ENCODE assay signal across 8 cellular contexts in genomic region chr20:41339957-41340326, GRCh38. TPM values are rescaled to one million over a fixed set of nuclear protein-coding genes. Genes with fewer than 3 reads are reported as not detected.
DNase-seq lines count a peak whose midpoint lies in the region; ATAC-seq, FAIRE-seq and TF ChIP-seq lines count a peak whose summit lies in the region.

No MANE protein-coding gene starts in this region.

- no peak for FAIRE-seq in pancreas (lab: Jason Lieb, UNC)

- H3K4me2 ChIP-seq in SU-DHL-6 (ENCODE audit: low read depth, low read length, poor library complexity, severe bottlenecking): peak overlapping the region; percentile 32

- intact Hi-C loops in cardiac septum (cut with DNase I) (loop anchor here (1.0 to 10.0 kb wide), 6 partner anchors 71 to 355 kb away; no protein-coding TSS in a partner anchor), pancreas (cut with DNase I) (loop anchor here in 2 of 3 donors (5.0 to 10.0 kb wide), 3 partner anchors 105 to 365 kb away; no protein-coding TSS in a partner anchor), thyroid gland (cut with DNase I) (loop anchor here (2.0 to 10.0 kb wide), 2 partner anchors 167 to 195 kb away; no protein-coding TSS in a partner anchor)

- H3K27ac ChIP-seq in SU-DHL-6 (ENCODE audit: low read depth, low read length): no peak overlapping the region
- peak overlapping the region; percentile 30 to 84 (median 68) for H3K27ac ChIP-seq in pancreas
- peak overlapping the region; percentile 21 to 84 (median 81) for H3K27ac ChIP-seq in thyroid gland

- H3K36me3 ChIP-seq in SU-DHL-6 (ENCODE audit: low read length) (no peaks in the 10 kb centered on the region), pancreas (no peaks in the 10 kb centered on the region), thyroid gland (no peaks in the 10 kb centered on the region)

- H3K9me3 Mint-ChIP-seq in activated naive CD8-positive, alpha-beta T cell treated with anti-CD3 and anti-CD28 coated beads, Interleukin-2, amount 10 ng/mL, durations not matched to agents 7 days and 5 days: no peaks in the 10 kb centered on the region

- H3K4me1 ChIP-seq in pancreas: peaks cover 0 to 8% (median 0%) of the 10 kb centered on the region in 3 donors
- peaks cover 28 to 49% of the 10 kb centered on the region in 2 donors for H3K4me1 ChIP-seq in thyroid gland

- H3K36me3 Mint-ChIP-seq in activated naive CD8-positive, alpha-beta T cell treated with anti-CD3 and anti-CD28 coated beads, Interleukin-2, amount 10 ng/mL, durations not matched to agents 7 days and 5 days: no peaks in the 10 kb centered on the region

- H3F3A ChIP-seq in SU-DHL-6 (ENCODE audit: insufficient read depth): no peaks in the 10 kb centered on the region

- peaks cover 5% of the 10 kb centered on the region for H3K27me3 Mint-ChIP-seq in activated naive CD8-positive, alpha-beta T cell treated with anti-CD3 and anti-CD28 coated beads, Interleukin-2, amount 10 ng/mL, durations not matched to agents 7 days and 5 days

- DNase-seq in COLO829 (ENCODE audit: low spot score) (peak; percentile 73), NCI-H1092 (lab: John Stamatoyannopoulos, UW) (peak; percentile 20), cardiac septum (ENCODE audit: low spot score) (peak; percentile 89), pancreas (peak; percentile 90 to 98 (median 95)), thyroid gland (peak; percentile 90 to 93)
- DNase-seq in activated naive CD8-positive, alpha-beta T cell treated with anti-CD3 and anti-CD28 coated beads, Interleukin-2, amount 10 ng/mL, durations not matched to agents 7 days and 5 days: peak; percentile 91

- no peaks in the 10 kb centered on the region for H3K79me2 ChIP-seq in SU-DHL-6 (ENCODE audit: insufficient read depth, low read length)

- no peaks in the 10 kb centered on the region for H4K20me1 ChIP-seq in SU-DHL-6 (ENCODE audit: low read depth, low read length)

- peak overlapping the region; percentile 29 for H2AFZ ChIP-seq in SU-DHL-6 (ENCODE audit: low read depth, low read length, severe bottlenecking)

- H3K4me1 Mint-ChIP-seq in activated naive CD8-positive, alpha-beta T cell treated with anti-CD3 and anti-CD28 coated beads, Interleukin-2, amount 10 ng/mL, durations not matched to agents 7 days and 5 days: peaks cover 9% of the 10 kb centered on the region

- H3K9me2 ChIP-seq in SU-DHL-6 (replicated peaks; ENCODE audit: insufficient read depth, low read length): no peaks in the 10 kb centered on the region

- ATAC-seq in GM21786 (IDR thresholded peaks at IDR 0.05; ENCODE audit: unreplicated experiment) (peak; percentile 64), pancreas (peak; percentile 86 to 95 (median 90))
- peak; percentile 81 for ATAC-seq in activated naive CD8-positive, alpha-beta T cell treated with anti-CD3 and anti-CD28 coated beads, Interleukin-2, amount 10 ng/mL, durations not matched to agents 7 days and 5 days (ENCODE audit: low read depth)

- H3K4me3 ChIP-seq in SU-DHL-6 (ENCODE audit: insufficient read depth, low read length, poor library complexity, severe bottlenecking) (no peak overlapping the region), pancreas (peak overlapping the region in 3 of 4 donors; percentile 13 to 57 (median 43)), thyroid gland (replicated peaks in 1 of 3) (peak overlapping the region in 1 of 3 donors; percentile 22)

- H3K27me3 ChIP-seq in SU-DHL-6 (ENCODE audit: low read length) (no peaks in the 10 kb centered on the region), pancreas (no peaks in the 10 kb centered on the region), thyroid gland (no peaks in the 10 kb centered on the region)

- peak overlapping the region; percentile 89 for H3K4me3 Mint-ChIP-seq in activated naive CD8-positive, alpha-beta T cell treated with anti-CD3 and anti-CD28 coated beads, Interleukin-2, amount 10 ng/mL, durations not matched to agents 7 days and 5 days

- 1 to 2% methylated on average over 25 of the region's 25 CpGs for WGBS in pancreas, 2 donors
- WGBS in thyroid gland, 2 donors: 4 to 7% methylated on average over 13 to 16 of the region's 25 CpGs

- peak in 1 of 2 donors; percentile 28 for TF ChIP-seq POLR2A in thyroid gland (IDR thresholded peaks at IDR 0.05)

- no peaks in the 10 kb centered on the region for H3K9me3 ChIP-seq in SU-DHL-6 (ENCODE audit: insufficient read depth, low read length)
- no peaks in the 10 kb centered on the region for H3K9me3 ChIP-seq in pancreas
- no peaks in the 10 kb centered on the region for H3K9me3 ChIP-seq in thyroid gland

- TF ChIP-seq CTCF in SU-DHL-6 (IDR thresholded peaks at IDR 0.05; ENCODE audit: insufficient read depth, low read length, poor library complexity, severe bottlenecking): peak; percentile 92
- TF ChIP-seq CTCF in pancreas (IDR thresholded peaks at IDR 0.05): peak; percentile 96 to 98 (median 98)
- peak; percentile 97 to 99 (median 99) for TF ChIP-seq CTCF in thyroid gland (IDR thresholded peaks at IDR 0.05)

- POLR2A ChIA-PET in activated naive CD8-positive, alpha-beta T cell treated with anti-CD3 and anti-CD28 coated beads, Interleukin-2, amount 10 ng/mL, durations not matched to agents 7 days and 5 days (lab: Charles Lee): interaction anchor here (1.4 kb wide), 1 partner anchor 167 kb away, joined by 5 read pairs; no protein-coding TSS in a partner anchor

- H3K9ac ChIP-seq in SU-DHL-6 (ENCODE audit: low read length): no peak overlapping the region

- H3K27ac Mint-ChIP-seq in activated naive CD8-positive, alpha-beta T cell treated with anti-CD3 and anti-CD28 coated beads, Interleukin-2, amount 10 ng/mL, durations not matched to agents 7 days and 5 days: peak overlapping the region; percentile 84

RNA-seq across cellular contexts. Expression of gene LPIN3, which starts 0.7 kb away (rescaled TPM):
- total RNA-seq in activated naive CD8-positive, alpha-beta T cell treated with anti-CD3 and anti-CD28 coated beads, Interleukin-2, amount 10 ng/mL, durations not matched to agents 7 days and 5 days: 1 to 10 TPM; 2.2 to 2.5 TPM
- total RNA-seq in cardiac septum (26.9 TPM), pancreas (10 to 100 TPM in 1 of 6 donors, 1 to 10 TPM in 5; 3.9 to 17.6 (median 7.5) TPM), thyroid gland (10 to 100 TPM; 33.5 to 53.5 (median 42.1) TPM)
- 10 to 100 TPM; 31.5 to 47.5 TPM for polyA plus RNA-seq in pancreas

RNA-seq across cellular contexts. Expression of gene ZHX3, which starts 22.4 kb away (rescaled TPM):
- total RNA-seq in activated naive CD8-positive, alpha-beta T cell treated with anti-CD3 and anti-CD28 coated beads, Interleukin-2, amount 10 ng/mL, durations not matched to agents 7 days and 5 days: 10 to 100 TPM; 12.3 to 17.1 TPM
- 33.2 TPM for total RNA-seq in cardiac septum
- 10 to 100 TPM; 10.9 to 17.3 (median 13.9) TPM for total RNA-seq in pancreas
- polyA plus RNA-seq in pancreas: 1 to 10 TPM; 7.9 to 8.2 TPM
- 10 to 100 TPM; 57.8 to 74.8 (median 60.5) TPM for total RNA-seq in thyroid gland

RNA-seq across cellular contexts. Expression of gene EMILIN3, which starts 26.7 kb away (rescaled TPM):
- not detected for total RNA-seq in activated naive CD8-positive, alpha-beta T cell treated with anti-CD3 and anti-CD28 coated beads, Interleukin-2, amount 10 ng/mL, durations not matched to agents 7 days and 5 days
- total RNA-seq in cardiac septum (0.51 TPM), pancreas (under 1 TPM in 3 of 6 donors, not detected in 3; 0.04 to 0.06 (median 0.06) TPM), thyroid gland (1 to 10 TPM in 1 of 4 donors, under 1 TPM in 3; 0.27 to 1.3 (median 0.61) TPM)
- under 1 TPM; 0.23 to 0.33 TPM for polyA plus RNA-seq in pancreas

Comparison
In these comparisons a context has a peak if more than half of its experiments do, and no peak if none do; other contexts are left out.
1. DNase-seq: peak in every context shown above with its lines; median percentile 95 in pancreas; 92 in thyroid gland; 91 in activated naive CD8-positive, alpha-beta T cell treated with anti-CD3 and anti-CD28 coated beads, Interleukin-2, amount 10 ng/mL, durations not matched to agents 7 days and 5 days; 89 in cardiac septum; 73 in COLO829; 20 in NCI-H1092.